ENCODE assay signal across 1 cellular context in the genomic region with DNA sequence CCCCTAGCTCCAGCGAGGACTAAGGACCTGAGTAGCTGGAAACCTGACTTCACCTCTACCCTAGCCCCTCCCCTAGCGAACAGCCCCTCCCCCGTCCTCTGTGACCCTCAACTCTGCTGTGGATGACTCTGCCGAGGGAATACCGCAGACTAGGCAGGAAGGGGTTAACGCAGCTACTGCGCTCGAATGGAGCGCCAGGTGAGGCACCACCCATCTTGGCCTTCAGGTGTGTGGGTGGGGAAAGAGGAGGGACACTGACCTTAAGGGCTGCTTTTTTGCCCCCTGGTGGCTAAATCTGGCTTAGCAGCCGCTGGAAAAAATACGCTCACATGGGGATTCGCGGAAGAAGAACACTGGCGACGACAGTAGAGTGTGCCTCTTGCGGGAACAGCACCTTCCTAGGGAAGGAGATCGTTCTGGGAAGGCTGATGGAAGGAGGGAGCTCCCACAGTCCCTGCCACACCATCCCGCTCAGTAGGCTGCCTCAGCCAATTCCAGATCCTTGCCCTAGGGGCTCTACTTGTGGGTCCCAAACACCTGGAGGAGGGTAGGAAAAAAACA.
TF ChIP-seq lines count a peak whose summit lies in the region.

No MANE protein-coding gene starts in this region.

TF ChIP-seq in GM12878, 131 proteins besides CTCF, POLR2A, EP300 and RAD21 (continued from another document and continues in another):
- TF ChIP-seq, protein P1, sequence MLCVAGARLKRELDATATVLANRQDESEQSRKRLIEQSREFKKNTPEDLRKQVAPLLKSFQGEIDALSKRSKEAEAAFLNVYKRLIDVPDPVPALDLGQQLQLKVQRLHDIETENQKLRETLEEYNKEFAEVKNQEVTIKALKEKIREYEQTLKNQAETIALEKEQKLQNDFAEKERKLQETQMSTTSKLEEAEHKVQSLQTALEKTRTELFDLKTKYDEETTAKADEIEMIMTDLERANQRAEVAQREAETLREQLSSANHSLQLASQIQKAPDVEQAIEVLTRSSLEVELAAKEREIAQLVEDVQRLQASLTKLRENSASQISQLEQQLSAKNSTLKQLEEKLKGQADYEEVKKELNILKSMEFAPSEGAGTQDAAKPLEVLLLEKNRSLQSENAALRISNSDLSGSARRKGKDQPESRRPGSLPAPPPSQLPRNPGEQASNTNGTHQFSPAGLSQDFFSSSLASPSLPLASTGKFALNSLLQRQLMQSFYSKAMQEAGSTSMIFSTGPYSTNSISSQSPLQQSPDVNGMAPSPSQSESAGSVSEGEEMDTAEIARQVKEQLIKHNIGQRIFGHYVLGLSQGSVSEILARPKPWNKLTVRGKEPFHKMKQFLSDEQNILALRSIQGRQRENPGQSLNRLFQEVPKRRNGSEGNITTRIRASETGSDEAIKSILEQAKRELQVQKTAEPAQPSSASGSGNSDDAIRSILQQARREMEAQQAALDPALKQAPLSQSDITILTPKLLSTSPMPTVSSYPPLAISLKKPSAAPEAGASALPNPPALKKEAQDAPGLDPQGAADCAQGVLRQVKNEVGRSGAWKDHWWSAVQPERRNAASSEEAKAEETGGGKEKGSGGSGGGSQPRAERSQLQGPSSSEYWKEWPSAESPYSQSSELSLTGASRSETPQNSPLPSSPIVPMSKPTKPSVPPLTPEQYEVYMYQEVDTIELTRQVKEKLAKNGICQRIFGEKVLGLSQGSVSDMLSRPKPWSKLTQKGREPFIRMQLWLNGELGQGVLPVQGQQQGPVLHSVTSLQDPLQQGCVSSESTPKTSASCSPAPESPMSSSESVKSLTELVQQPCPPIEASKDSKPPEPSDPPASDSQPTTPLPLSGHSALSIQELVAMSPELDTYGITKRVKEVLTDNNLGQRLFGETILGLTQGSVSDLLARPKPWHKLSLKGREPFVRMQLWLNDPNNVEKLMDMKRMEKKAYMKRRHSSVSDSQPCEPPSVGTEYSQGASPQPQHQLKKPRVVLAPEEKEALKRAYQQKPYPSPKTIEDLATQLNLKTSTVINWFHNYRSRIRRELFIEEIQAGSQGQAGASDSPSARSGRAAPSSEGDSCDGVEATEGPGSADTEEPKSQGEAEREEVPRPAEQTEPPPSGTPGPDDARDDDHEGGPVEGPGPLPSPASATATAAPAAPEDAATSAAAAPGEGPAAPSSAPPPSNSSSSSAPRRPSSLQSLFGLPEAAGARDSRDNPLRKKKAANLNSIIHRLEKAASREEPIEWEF (IDR thresholded peaks at IDR 0.05; ENCODE audit: insufficient replicate concordance, low read depth, low read length) = no peak
- TF ChIP-seq NFXL1 (IDR thresholded peaks at IDR 0.05; ENCODE audit: borderline replicate concordance) = no peak
- TF ChIP-seq, protein P2, sequence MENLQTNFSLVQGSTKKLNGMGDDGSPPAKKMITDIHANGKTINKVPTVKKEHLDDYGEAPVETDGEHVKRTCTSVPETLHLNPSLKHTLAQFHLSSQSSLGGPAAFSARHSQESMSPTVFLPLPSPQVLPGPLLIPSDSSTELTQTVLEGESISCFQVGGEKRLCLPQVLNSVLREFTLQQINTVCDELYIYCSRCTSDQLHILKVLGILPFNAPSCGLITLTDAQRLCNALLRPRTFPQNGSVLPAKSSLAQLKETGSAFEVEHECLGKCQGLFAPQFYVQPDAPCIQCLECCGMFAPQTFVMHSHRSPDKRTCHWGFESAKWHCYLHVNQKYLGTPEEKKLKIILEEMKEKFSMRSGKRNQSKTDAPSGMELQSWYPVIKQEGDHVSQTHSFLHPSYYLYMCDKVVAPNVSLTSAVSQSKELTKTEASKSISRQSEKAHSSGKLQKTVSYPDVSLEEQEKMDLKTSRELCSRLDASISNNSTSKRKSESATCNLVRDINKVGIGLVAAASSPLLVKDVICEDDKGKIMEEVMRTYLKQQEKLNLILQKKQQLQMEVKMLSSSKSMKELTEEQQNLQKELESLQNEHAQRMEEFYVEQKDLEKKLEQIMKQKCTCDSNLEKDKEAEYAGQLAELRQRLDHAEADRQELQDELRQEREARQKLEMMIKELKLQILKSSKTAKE (IDR thresholded peaks at IDR 0.05; ENCODE audit: low read depth, poor library complexity, severe bottlenecking) = no peak
- no peak for TF ChIP-seq ZNF207 (IDR thresholded peaks at IDR 0.05; ENCODE audit: borderline replicate concordance)
- TF ChIP-seq BHLHE40 (IDR thresholded peaks at IDR 0.05; ENCODE audit: borderline replicate concordance in 1 of 2, low read depth in 2 of 2, low read length in 1 of 2) = no peak
- peak; percentile 26 to 42; a peak in 2 of 4 replicates for TF ChIP-seq IKZF2 (IDR thresholded peaks at IDR 0.05)
- TF ChIP-seq PKNOX1 (IDR thresholded peaks at IDR 0.05) = no peak
- TF ChIP-seq SPI1 (IDR thresholded peaks at IDR 0.05; ENCODE audit: borderline replicate concordance, insufficient read depth, low read depth, low read length) = no peak
- no peak for TF ChIP-seq PAX5 (IDR thresholded peaks at IDR 0.05; ENCODE audit: borderline replicate concordance, low read depth, low read length)
- TF ChIP-seq, protein P3, sequence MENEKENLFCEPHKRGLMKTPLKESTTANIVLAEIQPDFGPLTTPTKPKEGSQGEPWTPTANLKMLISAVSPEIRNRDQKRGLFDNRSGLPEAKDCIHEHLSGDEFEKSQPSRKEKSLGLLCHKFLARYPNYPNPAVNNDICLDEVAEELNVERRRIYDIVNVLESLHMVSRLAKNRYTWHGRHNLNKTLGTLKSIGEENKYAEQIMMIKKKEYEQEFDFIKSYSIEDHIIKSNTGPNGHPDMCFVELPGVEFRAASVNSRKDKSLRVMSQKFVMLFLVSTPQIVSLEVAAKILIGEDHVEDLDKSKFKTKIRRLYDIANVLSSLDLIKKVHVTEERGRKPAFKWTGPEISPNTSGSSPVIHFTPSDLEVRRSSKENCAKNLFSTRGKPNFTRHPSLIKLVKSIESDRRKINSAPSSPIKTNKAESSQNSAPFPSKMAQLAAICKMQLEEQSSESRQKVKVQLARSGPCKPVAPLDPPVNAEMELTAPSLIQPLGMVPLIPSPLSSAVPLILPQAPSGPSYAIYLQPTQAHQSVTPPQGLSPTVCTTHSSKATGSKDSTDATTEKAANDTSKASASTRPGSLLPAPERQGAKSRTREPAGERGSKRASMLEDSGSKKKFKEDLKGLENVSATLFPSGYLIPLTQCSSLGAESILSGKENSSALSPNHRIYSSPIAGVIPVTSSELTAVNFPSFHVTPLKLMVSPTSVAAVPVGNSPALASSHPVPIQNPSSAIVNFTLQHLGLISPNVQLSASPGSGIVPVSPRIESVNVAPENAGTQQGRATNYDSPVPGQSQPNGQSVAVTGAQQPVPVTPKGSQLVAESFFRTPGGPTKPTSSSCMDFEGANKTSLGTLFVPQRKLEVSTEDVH (IDR thresholded peaks at IDR 0.05; ENCODE audit: low read depth, partially characterized antibody) = no peak
- TF ChIP-seq MEF2B (IDR thresholded peaks at IDR 0.05; ENCODE audit: partially characterized antibody, poor library complexity, severe bottlenecking) = peak; percentile 28
- TF ChIP-seq RCOR1 (conservative IDR thresholded peaks at IDR 0.05; ENCODE audit: low read depth, low read length) = peak; percentile 82; the same call in 1 of the 2 replicates
- TF ChIP-seq BCLAF1 (IDR thresholded peaks at IDR 0.05) = no peak
- no peak for TF ChIP-seq USF2 (IDR thresholded peaks at IDR 0.05; ENCODE audit: borderline replicate concordance, low read depth, low read length)
- no peak for TF ChIP-seq ZNF622 (IDR thresholded peaks at IDR 0.05)
- peak; percentile 67; the same call in 1 of the 2 replicates for TF ChIP-seq SMARCA5 (IDR thresholded peaks at IDR 0.05)
- TF ChIP-seq CBX5 (IDR thresholded peaks at IDR 0.05; ENCODE audit: low read depth) = no peak
- TF ChIP-seq RBBP5 (conservative IDR thresholded peaks at IDR 0.05) = no peak
- no peak for TF ChIP-seq BCL11A (IDR thresholded peaks at IDR 0.05; ENCODE audit: low read depth, low read length)
- peak; percentile 94 for TF ChIP-seq SMC3 (IDR thresholded peaks at IDR 0.05; ENCODE audit: borderline replicate concordance, low read length)
- TF ChIP-seq MXI1 (IDR thresholded peaks at IDR 0.05; ENCODE audit: low read depth, low read length) = no peak
- TF ChIP-seq SREBF1 (IDR thresholded peaks at IDR 0.05; ENCODE audit: low read length) = no peak
- TF ChIP-seq IRF5 (IDR thresholded peaks at IDR 0.05; ENCODE audit: borderline replicate concordance) = no peak
- no peak for TF ChIP-seq POU2F2 (IDR thresholded peaks at IDR 0.05; ENCODE audit: borderline replicate concordance, low read depth, low read length)
- no peak for TF ChIP-seq CHD4 (IDR thresholded peaks at IDR 0.05)
- no peak for TF ChIP-seq STAT1 (conservative IDR thresholded peaks at IDR 0.05)
- no peak for TF ChIP-seq HDAC2 (IDR thresholded peaks at IDR 0.05)
- no peak for TF ChIP-seq ATF7 (IDR thresholded peaks at IDR 0.05; ENCODE audit: low read depth)
- no peak for TF ChIP-seq ZBTB33 (IDR thresholded peaks at IDR 0.05)
- no peak for TF ChIP-seq NR2C1 (IDR thresholded peaks at IDR 0.05)
- TF ChIP-seq EGR1 (IDR thresholded peaks at IDR 0.05; ENCODE audit: borderline replicate concordance in 1 of 2, low read depth in 2 of 2, low read length in 2 of 2) = peak in 1 of 2 experiments; percentile 78; a peak in 2 of 3 replicates
- TF ChIP-seq NR2F1 (conservative IDR thresholded peaks at IDR 0.05) = peak; percentile 85
- TF ChIP-seq BACH1 (IDR thresholded peaks at IDR 0.05; ENCODE audit: borderline replicate concordance) = no peak
- TF ChIP-seq, protein P4, sequence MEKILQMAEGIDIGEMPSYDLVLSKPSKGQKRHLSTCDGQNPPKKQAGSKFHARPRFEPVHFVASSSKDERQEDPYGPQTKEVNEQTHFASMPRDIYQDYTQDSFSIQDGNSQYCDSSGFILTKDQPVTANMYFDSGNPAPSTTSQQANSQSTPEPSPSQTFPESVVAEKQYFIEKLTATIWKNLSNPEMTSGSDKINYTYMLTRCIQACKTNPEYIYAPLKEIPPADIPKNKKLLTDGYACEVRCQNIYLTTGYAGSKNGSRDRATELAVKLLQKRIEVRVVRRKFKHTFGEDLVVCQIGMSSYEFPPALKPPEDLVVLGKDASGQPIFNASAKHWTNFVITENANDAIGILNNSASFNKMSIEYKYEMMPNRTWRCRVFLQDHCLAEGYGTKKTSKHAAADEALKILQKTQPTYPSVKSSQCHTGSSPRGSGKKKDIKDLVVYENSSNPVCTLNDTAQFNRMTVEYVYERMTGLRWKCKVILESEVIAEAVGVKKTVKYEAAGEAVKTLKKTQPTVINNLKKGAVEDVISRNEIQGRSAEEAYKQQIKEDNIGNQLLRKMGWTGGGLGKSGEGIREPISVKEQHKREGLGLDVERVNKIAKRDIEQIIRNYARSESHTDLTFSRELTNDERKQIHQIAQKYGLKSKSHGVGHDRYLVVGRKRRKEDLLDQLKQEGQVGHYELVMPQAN (conservative IDR thresholded peaks at IDR 0.05) = no peak
- no peak for TF ChIP-seq SREBF2 (IDR thresholded peaks at IDR 0.05; ENCODE audit: low read length)
- TF ChIP-seq NRF1 (conservative IDR thresholded peaks at IDR 0.05; ENCODE audit: low read depth, low read length) = no peak
- TF ChIP-seq RB1 (IDR thresholded peaks at IDR 0.05; ENCODE audit: borderline replicate concordance) = no peak
